In genomic region chr1:164982545-164982944, GRCh38 we compare ENCODE assay signal across 18 cellular contexts.
DNase-seq lines count a peak whose midpoint lies in the region; ATAC-seq and TF ChIP-seq lines count a peak whose summit lies in the region.
"Had no signal": no experiment of that assay in that cellular context is flagged by ENCODE, and none has a peak within 500 bp of the region (broad histone marks: within the 10 kb centered on the region; RNA-seq: fewer than 3 reads in every experiment).

No MANE protein-coding gene starts in this region.

- WGBS in IMR-90 (ENCODE audit: extremely low coverage in 2 of 2, insufficient read length in 1 of 2), 2 experiments, result no CpG with 5 or more reads among the region's 1 CpG
- WGBS in mesendoderm (ENCODE audit: extremely low coverage, insufficient coverage, low lambda C conversion rate), result no CpG with 5 or more reads among the region's 1 CpG

- H2AFZ ChIP-seq in IMR-90 (replicated peaks; ENCODE audit: low read length, poor library complexity), result no peak overlapping the region

- ATAC-seq in IMR-90 (ENCODE audit: low read depth) (no peak), T-cell (replicated peaks in 1 of 4) (no peak)

- no peak overlapping the region for H3K18ac ChIP-seq in IMR-90 (ENCODE audit: low read depth, low read length)
- no peak overlapping the region for H3K18ac ChIP-seq in mesendoderm (ENCODE audit: low read length)

- H2BK5ac ChIP-seq in IMR-90 (ENCODE audit: low read depth, low read length, poor library complexity, severe bottlenecking) (no peak overlapping the region), mesendoderm (ENCODE audit: low read length) (no peak overlapping the region)

- H4K8ac ChIP-seq in IMR-90 (ENCODE audit: low read depth in 2 of 2, low read length in 2 of 2) (no peak overlapping the region), mesendoderm (ENCODE audit: low read depth, low read length) (no peak overlapping the region)

- in situ Hi-C loops in IMR-90 (cut with MboI; ENCODE audit: low sequenced_read_pairs), result no loop called here

- H3K4me2 ChIP-seq in IMR-90 (ENCODE audit: low read depth, low read length), result no peak overlapping the region
- H3K4me2 ChIP-seq in mesendoderm (ENCODE audit: low read length), result no peak overlapping the region

- H3K27ac Mint-ChIP-seq in T-cell, result no peak overlapping the region
- H3K27ac Mint-ChIP-seq: CD4-positive, CD25-positive, alpha-beta regulatory T cell had no signal

- H3K4ac ChIP-seq in IMR-90 (ENCODE audit: low read depth, low read length) (no peak overlapping the region), mesendoderm (ENCODE audit: low read depth, low read length) (no peak overlapping the region)

- H3K36me3 ChIP-seq in IMR-90 (ENCODE audit: control insufficient read depth, insufficient read depth, low read length), result no peaks in the 10 kb centered on the region
- H3K36me3 ChIP-seq in mesendoderm (ENCODE audit: control insufficient read depth, insufficient read depth, low read length), result no peaks in the 10 kb centered on the region
- H3K36me3 ChIP-seq in stomach smooth muscle (ENCODE audit: control insufficient read depth in 2 of 2, insufficient read depth in 2 of 2, low read length in 2 of 2), result no peaks in the 10 kb centered on the region

- TF ChIP-seq POLR2A in IMR-90 (IDR thresholded peaks at IDR 0.05; ENCODE audit: low read depth, low read length), result no peak

- H4K5ac ChIP-seq in IMR-90 (ENCODE audit: low read depth, low read length) (no peak overlapping the region), mesendoderm (ENCODE audit: low read length) (no peak overlapping the region)

- H3K9me1 ChIP-seq in IMR-90 (ENCODE audit: insufficient read depth, low read length), result no peaks in the 10 kb centered on the region

- H2BK120ac ChIP-seq in IMR-90 (ENCODE audit: low read depth, low read length), result no peak overlapping the region
- no peak overlapping the region for H2BK120ac ChIP-seq in mesendoderm (ENCODE audit: low read depth, low read length)

- DNase-seq in IMR-90, result no peak
- peak; percentile 12 for DNase-seq in astrocyte of the hippocampus (ENCODE audit: low read depth, low spot score)
- DNase-seq in mesendoderm, result peak; percentile 83
- no peak for DNase-seq in glomerular visceral epithelial cell (ENCODE audit: extremely low spot score)
- DNase-seq in NCI-H2107 (lab: John Stamatoyannopoulos, UW), result no peak
- no peak for DNase-seq in T-cell
- DNase-seq: Caco-2; CD4-positive, CD25-positive, alpha-beta regulatory T cell; DMS153; EL; HCEC 1CT; NCI-H187 treated with DMSO at 0.1 percent for 48 hours; NCI-H2171 treated with DMSO at 0.1 percent for 48 hours; NCI-H510A; NCI-H774; SIG-M5 had no signal

- dilution Hi-C loops in IMR-90 (cut with HindIII; ENCODE audit: low sequenced_read_pairs, unreplicated experiment), result no loop called here

- no peak for TF ChIP-seq RAD21 in IMR-90 (IDR thresholded peaks at IDR 0.05; ENCODE audit: low read length)

- H2AK5ac ChIP-seq in IMR-90 (ENCODE audit: low read depth, low read length) (no peak overlapping the region), mesendoderm (ENCODE audit: low read length) (no peak overlapping the region)

- H2BK15ac ChIP-seq in IMR-90 (ENCODE audit: low read depth, low read length) (no peak overlapping the region), mesendoderm (replicated peaks; ENCODE audit: low read depth) (no peak overlapping the region)

- H3K4me3 ChIP-seq in IMR-90 (ENCODE audit: insufficient read depth, low read depth, low read length), result no peak overlapping the region
- no peak overlapping the region for H3K4me3 ChIP-seq in mesendoderm (ENCODE audit: low read length)
- H3K4me3 ChIP-seq in stomach smooth muscle (ENCODE audit: low read length in 2 of 2), result no peak overlapping the region

- H2AK9ac ChIP-seq in IMR-90 (replicated peaks; ENCODE audit: low read depth, low read length, poor library complexity), result no peak overlapping the region

- CTCF ChIA-PET in IMR-90 (lab: Yijun Ruan, JAX) (no interaction called here), T-cell (lab: Charles Lee) (no interaction called here)

- POLR2A ChIA-PET in IMR-90 (lab: Charles Lee; ENCODE audit: unreplicated experiment), result no interaction called here
- POLR2A ChIA-PET in T-cell (lab: Charles Lee), result no interaction called here

- H3K27me3 Mint-ChIP-seq in T-cell, result no peaks in the 10 kb centered on the region
- H3K27me3 Mint-ChIP-seq: CD4-positive, CD25-positive, alpha-beta regulatory T cell had no signal

- peaks cover 0 to 5% (median 0%) of the 10 kb centered on the region in 3 donors for H3K9me3 Mint-ChIP-seq in T-cell

- BruUV-seq in IMR-90 (replicated peaks; lab: Mats Ljungman, UMichigan), result no TSS peak

- H3K4me1 Mint-ChIP-seq in T-cell, result no peaks in the 10 kb centered on the region
- H3K4me1 Mint-ChIP-seq: CD4-positive, CD25-positive, alpha-beta regulatory T cell had no signal

- no peak overlapping the region for H2BK20ac ChIP-seq in IMR-90 (ENCODE audit: low read depth, low read length)

- H3K27ac ChIP-seq in IMR-90 (ENCODE audit: insufficient read depth, low read length) (no peak overlapping the region), mesendoderm (ENCODE audit: low read depth, low read length) (no peak overlapping the region), stomach smooth muscle (ENCODE audit: low read length) (peak overlapping the region; percentile 0)
- H3K27ac ChIP-seq: HL-60 had no signal

- H3K9me3 ChIP-seq in IMR-90 (ENCODE audit: control insufficient read depth, insufficient read depth, low read length) (no peaks in the 10 kb centered on the region), stomach smooth muscle (ENCODE audit: control insufficient read depth in 2 of 2, low read length in 2 of 2) (no peaks in the 10 kb centered on the region)
- H3K9me3 ChIP-seq: Caco-2 had no signal

- no peaks in the 10 kb centered on the region for H3K27me3 ChIP-seq in IMR-90 (ENCODE audit: control insufficient read depth, insufficient read depth, low read length)
- no peaks in the 10 kb centered on the region for H3K27me3 ChIP-seq in mesendoderm (ENCODE audit: insufficient read depth, low read length, poor library complexity)
- H3K27me3 ChIP-seq in stomach smooth muscle (ENCODE audit: control insufficient read depth in 1 of 2, insufficient read depth in 2 of 2, low read length in 2 of 2), result no peaks in the 10 kb centered on the region

- H3K36me3 Mint-ChIP-seq in T-cell, result no peaks in the 10 kb centered on the region
- H3K36me3 Mint-ChIP-seq: CD4-positive, CD25-positive, alpha-beta regulatory T cell had no signal

- intact Hi-C loops in IMR-90 (cut with micrococcal nuclease), result no loop called here

- no peaks in the 10 kb centered on the region for H3K79me2 ChIP-seq in mesendoderm (ENCODE audit: control insufficient read depth, insufficient read depth, low read length)

- H4K20me1 ChIP-seq in IMR-90 (ENCODE audit: insufficient read depth, low read length), result no peaks in the 10 kb centered on the region

- H3K9ac ChIP-seq in IMR-90 (ENCODE audit: low read depth, low read length) (no peak overlapping the region), mesendoderm (ENCODE audit: low read length) (no peak overlapping the region), stomach smooth muscle (ENCODE audit: low read length in 2 of 2) (no peak overlapping the region)

- no peak for TF ChIP-seq CTCF in IMR-90 (conservative IDR thresholded peaks at IDR 0.05; ENCODE audit: low read depth, low read length)

- no peaks in the 10 kb centered on the region for H3K4me1 ChIP-seq in IMR-90 (ENCODE audit: control insufficient read depth, insufficient read depth, low read length)
- peaks cover 2% of the 10 kb centered on the region for H3K4me1 ChIP-seq in mesendoderm (ENCODE audit: control insufficient read depth, low read depth, low read length)
- H3K4me1 ChIP-seq in stomach smooth muscle (ENCODE audit: control insufficient read depth, insufficient read depth, low read length), result peaks cover 21% of the 10 kb centered on the region
- H3K4me1 ChIP-seq: Caco-2 had no signal

- no peak overlapping the region for H3K14ac ChIP-seq in IMR-90 (replicated peaks; ENCODE audit: low read depth, low read length)

- no peak overlapping the region for H4K91ac ChIP-seq in IMR-90 (ENCODE audit: insufficient read depth, low read depth, low read length)

- H3K56ac ChIP-seq in IMR-90 (ENCODE audit: extremely low read depth, insufficient read depth, low read length) (0 out of 2 replicates have a peak overlapping the region, but pooled peaks have one; percentile 10), mesendoderm (ENCODE audit: low read length) (no peak overlapping the region)

- no peaks in the 10 kb centered on the region for H3K79me1 ChIP-seq in IMR-90 (ENCODE audit: low read depth in 1 of 2, low read length in 2 of 2)
- no peaks in the 10 kb centered on the region for H3K79me1 ChIP-seq in mesendoderm (ENCODE audit: low read length)

- H3K23ac ChIP-seq in IMR-90 (ENCODE audit: low read depth, low read length) (no peak overlapping the region), mesendoderm (ENCODE audit: low read length) (no peak overlapping the region)

- H3K4me3 Mint-ChIP-seq in T-cell, result no peak overlapping the region
- H3K4me3 Mint-ChIP-seq: CD4-positive, CD25-positive, alpha-beta regulatory T cell had no signal

TF ChIP-seq in IMR-90, 13 proteins besides CTCF, POLR2A, EP300 and RAD21:
- TF ChIP-seq RFX5 (IDR thresholded peaks at IDR 0.05; ENCODE audit: low read depth, low read length), result no peak
- no peak for TF ChIP-seq SMC3 (IDR thresholded peaks at IDR 0.05; ENCODE audit: low read depth, low read length)
- no peak for TF ChIP-seq ELK1 (IDR thresholded peaks at IDR 0.05; ENCODE audit: borderline replicate concordance, low read depth, low read length)
- TF ChIP-seq USF2 (IDR thresholded peaks at IDR 0.05; ENCODE audit: low read depth, low read length), result no peak

Comparison
In these comparisons a context has a peak if more than half of its experiments do, and no peak if none do; other contexts are left out.
1. DNase-seq: peak in astrocyte of the hippocampus (single experiment) and mesendoderm (single experiment); none in IMR-90 (single experiment), glomerular visceral epithelial cell (single experiment), NCI-H2107 (single experiment) and T-cell (0 of 34).